ENCODE assay signal across 16 cellular contexts in genomic region chr1:8754993-8755392, GRCh38.
DNase-seq lines count a peak whose midpoint lies in the region; ATAC-seq and TF ChIP-seq lines count a peak whose summit lies in the region.
"Had no signal": no experiment of that assay in that cellular context is flagged by ENCODE, and none has a peak within 500 bp of the region (broad histone marks: within the 10 kb centered on the region; RNA-seq: fewer than 3 reads in every experiment).

No MANE protein-coding gene starts in this region.

- H3K9me3 ChIP-seq in left ventricle myocardium inferior (replicated peaks) = no peaks in the 10 kb centered on the region
- H3K9me3 ChIP-seq: esophagus muscularis mucosa had no signal

- no peaks in the 10 kb centered on the region for H3K36me3 ChIP-seq in left ventricle myocardium inferior
- H3K36me3 ChIP-seq: esophagus muscularis mucosa had no signal

- no peak overlapping the region for H3K4me3 Mint-ChIP-seq in mesothelial cell of epicardium
- H3K4me3 Mint-ChIP-seq in natural killer cell treated with Interleukin-12 subunit alpha and Interleukin-12 subunit beta and Interleukin-15 and Interleukin-18, amount 100 ng/mL, for 72 hours = no peak overlapping the region

- intact Hi-C loops in left ventricle myocardium inferior (cut with micrococcal nuclease) = no loop called here

- H3K9me3 Mint-ChIP-seq in mesothelial cell of epicardium = no peaks in the 10 kb centered on the region
- no peaks in the 10 kb centered on the region for H3K9me3 Mint-ChIP-seq in natural killer cell treated with Interleukin-12 subunit alpha and Interleukin-12 subunit beta and Interleukin-15 and Interleukin-18, amount 100 ng/mL, for 72 hours

- peak; percentile 81 for DNase-seq in DMS79 treated with DMSO at 0.1 percent for 48 hours (lab: John Stamatoyannopoulos, UW)
- peak; percentile 39 for DNase-seq in NCI-H2171 (lab: John Stamatoyannopoulos, UW)
- no peak for DNase-seq in mesothelial cell of epicardium (ENCODE audit: low spot score in 2 of 2, unreplicated experiment in 2 of 2)
- no peak for DNase-seq in natural killer cell treated with Interleukin-12 subunit alpha and Interleukin-12 subunit beta and Interleukin-15 and Interleukin-18, amount 100 ng/mL, for 72 hours (ENCODE audit: low spot score)
- no peak for DNase-seq in left ventricle myocardium inferior
- DNase-seq in SKM-1 treated with dmso at 0.1 percent for 144 hours (lab: John Stamatoyannopoulos, UW; ENCODE audit: unreplicated experiment) = no peak
- DNase-seq: activated CD4-positive, alpha-beta T cell treated with anti-CD3 and anti-CD28 coated beads for 4 hours; activated naive CD4-positive, alpha-beta T cell treated with anti-CD3 and anti-CD28 coated beads, Interleukin-2, amount 50 U/mL, for 16 hours; GF-D8; HCEC 1CT; NCI-H1930; occipital lobe; substantia nigra had no signal

- H3K27ac Mint-ChIP-seq in mesothelial cell of epicardium = peak overlapping the region; percentile 39
- no peak overlapping the region for H3K27ac Mint-ChIP-seq in natural killer cell treated with Interleukin-12 subunit alpha and Interleukin-12 subunit beta and Interleukin-15 and Interleukin-18, amount 100 ng/mL, for 72 hours

- no peaks in the 10 kb centered on the region for H3K36me3 Mint-ChIP-seq in mesothelial cell of epicardium
- no peaks in the 10 kb centered on the region for H3K36me3 Mint-ChIP-seq in natural killer cell treated with Interleukin-12 subunit alpha and Interleukin-12 subunit beta and Interleukin-15 and Interleukin-18, amount 100 ng/mL, for 72 hours

- no peak overlapping the region for H3K4me3 ChIP-seq in left ventricle myocardium inferior
- H3K4me3 ChIP-seq: esophagus muscularis mucosa had no signal

- TF ChIP-seq CTCF in mesothelial cell of epicardium (IDR thresholded peaks at IDR 0.05; ENCODE audit: unreplicated experiment) = no peak
- TF ChIP-seq CTCF in left ventricle myocardium inferior (IDR thresholded peaks at IDR 0.05; ENCODE audit: borderline replicate concordance) = no peak

- no peaks in the 10 kb centered on the region for H3K27me3 Mint-ChIP-seq in mesothelial cell of epicardium (ENCODE audit: low read depth)
- H3K27me3 Mint-ChIP-seq in natural killer cell treated with Interleukin-12 subunit alpha and Interleukin-12 subunit beta and Interleukin-15 and Interleukin-18, amount 100 ng/mL, for 72 hours = no peaks in the 10 kb centered on the region

- no peak overlapping the region for H3K27ac ChIP-seq in left ventricle myocardium inferior (replicated peaks)

- peaks cover 34% of the 10 kb centered on the region for H3K4me1 ChIP-seq in left ventricle myocardium inferior

- no peaks in the 10 kb centered on the region for H3K27me3 ChIP-seq in left ventricle myocardium inferior (ENCODE audit: low read depth)
- H3K27me3 ChIP-seq: esophagus muscularis mucosa had no signal

- H3K4me1 Mint-ChIP-seq in mesothelial cell of epicardium = peaks cover 31% of the 10 kb centered on the region
- H3K4me1 Mint-ChIP-seq in natural killer cell treated with Interleukin-12 subunit alpha and Interleukin-12 subunit beta and Interleukin-15 and Interleukin-18, amount 100 ng/mL, for 72 hours (ENCODE audit: low read depth in 2 of 2) = peaks cover 0 to under 1% of the 10 kb centered on the region in 2 donors

- ATAC-seq in SK-N-SH treated with all-trans-retinoic acid at 6 μM for 48 hours (peak; percentile 72), GM19328 (IDR thresholded peaks at IDR 0.05; ENCODE audit: unreplicated experiment) (no peak)
- no peak for ATAC-seq in natural killer cell treated with Interleukin-12 subunit alpha and Interleukin-12 subunit beta and Interleukin-15 and Interleukin-18, amount 100 ng/mL, for 72 hours

TF ChIP-seq in SK-N-SH treated with all-trans-retinoic acid at 6 μM for 48 hours, 23 proteins besides CTCF, POLR2A, EP300 and RAD21:
- TF ChIP-seq OSR1 (CRISPR knock-in tag; IDR thresholded peaks at IDR 0.05) (no peak), ESRRG (CRISPR knock-in tag; IDR thresholded peaks at IDR 0.05) (no peak), TSHZ2 (CRISPR knock-in tag; IDR thresholded peaks at IDR 0.05) (peak; percentile 95), ZFP3 (CRISPR knock-in tag; IDR thresholded peaks at IDR 0.05) (no peak), TCF4 (CRISPR knock-in tag; IDR thresholded peaks at IDR 0.05; ENCODE audit: borderline replicate concordance) (peak; percentile 97), CSRNP3 (CRISPR knock-in tag; IDR thresholded peaks at IDR 0.05) (peak; percentile 58; the same call in 1 of the 2 replicates), ZNF70 (CRISPR knock-in tag; IDR thresholded peaks at IDR 0.05) (no peak), ZNF8 (CRISPR knock-in tag; IDR thresholded peaks at IDR 0.05) (peak; percentile 56), PPARA (CRISPR knock-in tag; IDR thresholded peaks at IDR 0.05; ENCODE audit: borderline replicate concordance) (no peak)

Comparison
In these comparisons a context has a peak if more than half of its experiments do, and no peak if none do; other contexts are left out.
1. DNase-seq: peak in DMS79 treated with DMSO at 0.1 percent for 48 hours (single experiment) and NCI-H2171 (single experiment); none in mesothelial cell of epicardium (0 of 2), natural killer cell treated with Interleukin-12 subunit alpha and Interleukin-12 subunit beta and Interleukin-15 and Interleukin-18, amount 100 ng/mL, for 72 hours (single experiment), left ventricle myocardium inferior (single experiment) and SKM-1 treated with dmso at 0.1 percent for 144 hours (single experiment).